ENCODE assay signal across 13 cellular contexts in the genomic region with DNA sequence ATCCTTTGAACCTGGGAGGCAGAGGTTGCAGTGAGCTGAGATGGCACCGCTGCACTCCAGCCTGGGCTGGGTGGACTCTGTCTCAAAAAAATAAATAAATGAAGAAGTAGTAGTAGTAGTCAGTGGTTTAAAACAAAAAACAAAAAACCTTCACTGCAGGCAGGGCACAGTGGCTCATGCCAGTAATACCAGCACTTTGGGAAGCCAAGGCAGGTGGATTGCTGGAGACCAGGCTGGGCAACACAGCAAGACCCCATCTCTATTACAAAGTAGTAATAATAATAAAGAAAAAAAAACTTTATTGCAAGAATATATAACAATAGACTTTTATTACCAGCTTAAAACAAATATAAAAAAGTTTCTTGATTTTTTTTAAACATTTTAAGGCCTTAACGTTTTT.
"Had no signal": no experiment of that assay in that cellular context is flagged by ENCODE, and none has a peak within 500 bp of the region (broad histone marks: within the 10 kb centered on the region; RNA-seq: fewer than 3 reads in every experiment).

No MANE protein-coding gene starts in this region.

- H3K9me3 Mint-ChIP-seq: activated naive CD4-positive, alpha-beta T cell treated with anti-CD3 and anti-CD28 coated beads for 36 hours; activated T-helper 2 cell treated with anti-CD3 and anti-CD28 coated beads, Interferon-gamma antibody, Interleukin-2, Interleukin-4, amounts not matched to agents 10 μg/mL and 5 μg/mL and 100 μg/mL, durations not matched to agents 14 hours and 24 hours and 36 hours; mesothelial cell of epicardium had no signal

- H3K27ac Mint-ChIP-seq: activated naive CD4-positive, alpha-beta T cell treated with anti-CD3 and anti-CD28 coated beads for 36 hours; activated T-helper 2 cell treated with anti-CD3 and anti-CD28 coated beads, Interferon-gamma antibody, Interleukin-2, Interleukin-4, amounts not matched to agents 10 μg/mL and 5 μg/mL and 100 μg/mL, durations not matched to agents 14 hours and 24 hours and 36 hours; mesothelial cell of epicardium had no signal

- H3K4me3 Mint-ChIP-seq: activated naive CD4-positive, alpha-beta T cell treated with anti-CD3 and anti-CD28 coated beads for 36 hours; mesothelial cell of epicardium had no signal

- H3K4me3 ChIP-seq: adrenal gland, lower lobe of right lung, pancreas, thoracic aorta had no signal

- H3K27ac ChIP-seq: foreskin keratinocyte, lower lobe of right lung, thoracic aorta had no signal

- DNase-seq: activated CD4-positive, alpha-beta T cell treated with anti-CD3 and anti-CD28 coated beads, Interleukin-2, amount 50 U/mL, for 4 hours; activated naive CD4-positive, alpha-beta T cell treated with anti-CD3 and anti-CD28 coated beads for 36 hours; adrenal gland; foreskin keratinocyte; glutamatergic neuron; left colon; lower lobe of right lung; pancreas; stimulated activated CD4-positive, alpha-beta T cell treated with anti-CD3 and anti-CD28 coated beads, Interleukin-1b, Interleukin-23, amount 100 ng/mL, for 48 hours had no signal

- ATAC-seq: activated CD4-positive, CD25-positive, alpha-beta regulatory T cell treated with anti-CD3 and anti-CD28 coated beads, Interleukin-2, amount 50 U/mL, for 24 hours; foreskin keratinocyte; pancreas had no signal

- H3K27me3 ChIP-seq: adrenal gland, foreskin keratinocyte, pancreas had no signal

- H3K4me1 ChIP-seq: foreskin keratinocyte had no signal

- H3K9me3 ChIP-seq: adrenal gland, lower lobe of right lung, pancreas, thoracic aorta had no signal
